1 cellular context compared by ENCODE assay signal in genomic region chr5:57102189-57102904, GRCh38.
TF ChIP-seq lines count a peak whose summit lies in the region.

No MANE protein-coding gene starts in this region.

TF ChIP-seq in HepG2, 621 proteins besides CTCF, POLR2A, EP300 and RAD21 (continued from another document and continues in another):
- TF ChIP-seq SPEN (CRISPR knock-in tag; IDR thresholded peaks at IDR 0.05; ENCODE audit: low read depth) (no peak), FOXA3 (CRISPR knock-in tag; IDR thresholded peaks at IDR 0.05) (peak; percentile 54), TAF15 (IDR thresholded peaks at IDR 0.05; ENCODE audit: low read depth, low read length, poor library complexity, severe bottlenecking) (no peak), SKIL (CRISPR knock-in tag; IDR thresholded peaks at IDR 0.05; ENCODE audit: borderline replicate concordance) (no peak), ARID3A (IDR thresholded peaks at IDR 0.05; ENCODE audit: low read depth, low read length) (no peak), PITX1 (CRISPR knock-in tag; IDR thresholded peaks at IDR 0.05) (peak; percentile 78), SOX13 (IDR thresholded peaks at IDR 0.05) (peak; percentile 95), SOX13 (CRISPR knock-in tag; conservative IDR thresholded peaks at IDR 0.05 in 1 of 2, IDR thresholded peaks at IDR 0.05 in 1 of 2) (peak in 1 of 2 experiments; percentile 99; a peak in 2 of 4 replicates), ZMYM4 (CRISPR knock-in tag; IDR thresholded peaks at IDR 0.05) (peak; percentile 14; the same call in 1 of the 2 replicates), CREBL2 (CRISPR knock-in tag; IDR thresholded peaks at IDR 0.05; ENCODE audit: borderline replicate concordance) (no peak), ZMYM3 (CRISPR knock-in tag; IDR thresholded peaks at IDR 0.05) (peak; percentile 73; the same call in 1 of the 2 replicates), ZBTB46 (CRISPR knock-in tag; IDR thresholded peaks at IDR 0.05; ENCODE audit: borderline replicate concordance) (no peak), ZNF746 (CRISPR knock-in tag; IDR thresholded peaks at IDR 0.05) (no peak), RCOR2 (CRISPR knock-in tag; IDR thresholded peaks at IDR 0.05) (peak; percentile 61; the same call in 1 of the 2 replicates), MED1 (CRISPR knock-in tag; IDR thresholded peaks at IDR 0.05) (0 out of 2 replicates have a peak, but pooled peaks have one; percentile 17), NCOR1 (IDR thresholded peaks at IDR 0.05; ENCODE audit: borderline replicate concordance, low read length) (peak; percentile 66; the same call in 1 of the 2 replicates), ZNF7 (CRISPR knock-in tag; IDR thresholded peaks at IDR 0.05) (no peak), ZBTB43 (CRISPR knock-in tag; conservative IDR thresholded peaks at IDR 0.05) (no peak), ZNF331 (CRISPR knock-in tag; IDR thresholded peaks at IDR 0.05) (0 out of 2 replicates have a peak, but pooled peaks have one; percentile 7), TARDBP (CRISPR knock-in tag; IDR thresholded peaks at IDR 0.05) (peak; percentile 24; the same call in 1 of the 2 replicates), HNF4G (IDR thresholded peaks at IDR 0.05; ENCODE audit: borderline replicate concordance, low read depth, low read length) (peak; percentile 81; the same call in 1 of the 2 replicates), HNF4G (CRISPR knock-in tag; IDR thresholded peaks at IDR 0.05; ENCODE audit: borderline replicate concordance, low read depth) (no peak), HDAC1 (CRISPR knock-in tag; IDR thresholded peaks at IDR 0.05) (0 out of 2 replicates have a peak, but pooled peaks have one; percentile 20), ZMYM2 (CRISPR knock-in tag; IDR thresholded peaks at IDR 0.05) (no peak), FOXK1 (CRISPR knock-in tag; IDR thresholded peaks at IDR 0.05; ENCODE audit: borderline replicate concordance, low read depth) (peak; percentile 51; the same call in 1 of the 2 replicates), HOMEZ (CRISPR knock-in tag; IDR thresholded peaks at IDR 0.05; ENCODE audit: low read depth) (peak; percentile 72; the same call in 1 of the 2 replicates), RARA (CRISPR knock-in tag; IDR thresholded peaks at IDR 0.05) (peak; percentile 85), ZNF318 (CRISPR knock-in tag; IDR thresholded peaks at IDR 0.05) (no peak), MYNN (CRISPR knock-in tag; IDR thresholded peaks at IDR 0.05; ENCODE audit: low read depth) (no peak), ZNF383 (CRISPR knock-in tag; IDR thresholded peaks at IDR 0.05; ENCODE audit: borderline replicate concordance) (no peak), KDM4B (CRISPR knock-in tag; IDR thresholded peaks at IDR 0.05) (no peak), PAXIP1 (CRISPR knock-in tag; conservative IDR thresholded peaks at IDR 0.05) (peak; percentile 42; the same call in 1 of the 2 replicates), ZNF614 (CRISPR knock-in tag; IDR thresholded peaks at IDR 0.05; ENCODE audit: borderline replicate concordance) (peak; percentile 69), THRA (CRISPR knock-in tag; IDR thresholded peaks at IDR 0.05; ENCODE audit: borderline replicate concordance) (peak; percentile 37; the same call in 1 of the 2 replicates), SOX5 (CRISPR knock-in tag; IDR thresholded peaks at IDR 0.05; ENCODE audit: borderline replicate concordance) (peak; percentile 98), ZFAT (CRISPR knock-in tag; conservative IDR thresholded peaks at IDR 0.05) (no peak)
